ENCODE assay signal across 12 cellular contexts in the genomic region with DNA sequence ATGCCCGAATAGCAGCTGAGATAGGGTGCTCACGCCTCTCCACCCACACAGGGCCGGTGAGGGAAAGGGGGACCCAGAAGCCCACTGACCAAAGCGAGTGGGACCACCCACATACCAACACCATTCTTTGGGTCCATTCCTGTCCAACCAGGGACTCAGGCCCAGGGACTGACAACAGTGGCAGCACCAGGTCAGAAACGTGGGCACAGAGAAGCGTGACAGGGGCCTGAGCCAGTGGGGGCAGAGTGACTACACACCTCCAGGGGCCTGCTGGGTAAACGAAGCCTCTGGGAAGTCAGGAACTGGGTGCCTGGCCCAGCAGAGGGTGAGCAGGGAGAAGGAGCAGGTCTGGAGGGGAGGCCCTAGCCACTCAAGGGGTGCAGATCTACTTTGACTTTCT. TPM values are rescaled to one million over a fixed set of nuclear protein-coding genes. Genes with fewer than 3 reads are reported as not detected.
DNase-seq lines count a peak whose midpoint lies in the region; ATAC-seq, FAIRE-seq and TF ChIP-seq lines count a peak whose summit lies in the region.
"Had no signal": no experiment of that assay in that cellular context is flagged by ENCODE, and none has a peak within 500 bp of the region (broad histone marks: within the 10 kb centered on the region; RNA-seq: fewer than 3 reads in every experiment).

No MANE protein-coding gene starts in this region.

- FAIRE-seq in astrocyte (lab: Jason Lieb, UNC): no peak
- FAIRE-seq: colon had no signal

- H3K9me3 ChIP-seq in astrocyte (ENCODE audit: insufficient read depth, low read depth, low read length): no peaks in the 10 kb centered on the region
- H3K9me3 ChIP-seq in MM.1S (replicated peaks; ENCODE audit: insufficient read depth, low read length): no peaks in the 10 kb centered on the region
- no peaks in the 10 kb centered on the region for H3K9me3 ChIP-seq in mucosa of descending colon

- no peaks in the 10 kb centered on the region for H3F3A ChIP-seq in MM.1S (ENCODE audit: insufficient read depth, low read length)

- peaks cover 16% of the 10 kb centered on the region for H3K4me1 Mint-ChIP-seq in astrocyte (ENCODE audit: low read depth, unreplicated experiment)
- H3K4me1 Mint-ChIP-seq in stimulated activated effector memory CD8-positive, alpha-beta T cell treated with anti-CD3 and anti-CD28 coated beads, Interleukin-12 subunit alpha, Interleukin-12 subunit beta, amount 100 ng/mL, for 72 hours: peaks cover 40% of the 10 kb centered on the region

- no peak for ATAC-seq in stimulated activated effector memory CD8-positive, alpha-beta T cell treated with anti-CD3 and anti-CD28 coated beads, Interleukin-12 subunit alpha, Interleukin-12 subunit beta, amount 100 ng/mL, for 72 hours
- ATAC-seq in GM21619 (IDR thresholded peaks at IDR 0.05; ENCODE audit: unreplicated experiment) (no peak), mucosa of descending colon (no peak)

- H3K4me3 ChIP-seq in astrocyte (ENCODE audit: insufficient read depth, low read depth, low read length) (no peak overlapping the region), MM.1S (ENCODE audit: low read length) (no peak overlapping the region), mucosa of descending colon (no peak overlapping the region)

- intact Hi-C loops in mucosa of descending colon (cut with DNase I, micrococcal nuclease): loop anchor here in 1 of 2 donors (5.0 to 10.0 kb wide), 2 partner anchors 37 to 129 kb away; a partner anchor contains a TSS

- H4K20me1 ChIP-seq in astrocyte (ENCODE audit: insufficient read depth, low read length) (peaks cover 22% of the 10 kb centered on the region), MM.1S (ENCODE audit: insufficient read depth, low read length) (no peaks in the 10 kb centered on the region)

- H3K79me2 ChIP-seq in astrocyte (ENCODE audit: insufficient read depth, low read length) (peaks cover under 1% of the 10 kb centered on the region), MM.1S (ENCODE audit: low read length) (no peaks in the 10 kb centered on the region)

- H3K36me3 Mint-ChIP-seq in astrocyte (ENCODE audit: low read depth, unreplicated experiment): peaks cover 31% of the 10 kb centered on the region
- H3K36me3 Mint-ChIP-seq in stimulated activated effector memory CD8-positive, alpha-beta T cell treated with anti-CD3 and anti-CD28 coated beads, Interleukin-12 subunit alpha, Interleukin-12 subunit beta, amount 100 ng/mL, for 72 hours: peaks cover 65% of the 10 kb centered on the region
- H3K36me3 Mint-ChIP-seq: natural killer cell had no signal

- peaks cover 6% of the 10 kb centered on the region for H3K36me3 ChIP-seq in astrocyte (ENCODE audit: insufficient read depth, low read length)
- H3K36me3 ChIP-seq in MM.1S (replicated peaks; ENCODE audit: insufficient read depth, low read length): no peaks in the 10 kb centered on the region
- no peaks in the 10 kb centered on the region for H3K36me3 ChIP-seq in mucosa of descending colon (ENCODE audit: low read depth)

- no peaks in the 10 kb centered on the region for H3K27me3 Mint-ChIP-seq in astrocyte (ENCODE audit: low read depth, unreplicated experiment)

- no peak overlapping the region for H3K4me3 Mint-ChIP-seq in astrocyte (ENCODE audit: unreplicated experiment)
- H3K4me3 Mint-ChIP-seq in stimulated activated effector memory CD8-positive, alpha-beta T cell treated with anti-CD3 and anti-CD28 coated beads, Interleukin-12 subunit alpha, Interleukin-12 subunit beta, amount 100 ng/mL, for 72 hours: no peak overlapping the region
- H3K4me3 Mint-ChIP-seq: natural killer cell; T-helper 1 cell treated with Interleukin-12 subunit alpha and Interleukin-12 subunit beta and Interleukin-4 antibody, amounts not matched to agents 30 μg/mL and 1 μg/mL, for 36 hours had no signal

- H3K4me1 ChIP-seq in astrocyte (ENCODE audit: insufficient read depth, low read length): peaks cover 43% of the 10 kb centered on the region
- no peaks in the 10 kb centered on the region for H3K4me1 ChIP-seq in MM.1S (ENCODE audit: low read length)
- peaks cover 15% of the 10 kb centered on the region for H3K4me1 ChIP-seq in mucosa of descending colon (ENCODE audit: low read depth)

- no peaks in the 10 kb centered on the region for H3K9me3 Mint-ChIP-seq in astrocyte (ENCODE audit: unreplicated experiment)
- no peaks in the 10 kb centered on the region for H3K9me3 Mint-ChIP-seq in stimulated activated effector memory CD8-positive, alpha-beta T cell treated with anti-CD3 and anti-CD28 coated beads, Interleukin-12 subunit alpha, Interleukin-12 subunit beta, amount 100 ng/mL, for 72 hours
- H3K9me3 Mint-ChIP-seq: natural killer cell; T-helper 1 cell treated with Interleukin-12 subunit alpha and Interleukin-12 subunit beta and Interleukin-4 antibody, amounts not matched to agents 30 μg/mL and 1 μg/mL, for 36 hours had no signal

- H3K27me3 ChIP-seq in astrocyte (ENCODE audit: insufficient read depth, low read length) (no peaks in the 10 kb centered on the region), MM.1S (replicated peaks; ENCODE audit: insufficient read depth, low read length) (peaks cover 9% of the 10 kb centered on the region; the same call in 1 of the 2 replicates)

- DNase-seq in EH (ENCODE audit: low read depth) (peak; percentile 21), astrocyte (ENCODE audit: low read depth) (no peak), islet precursor cell (peak; percentile 48), MM.1S (no peak), NCI-H774 (lab: John Stamatoyannopoulos, UW) (no peak), mucosa of descending colon (no peak)
- no peak for DNase-seq in stimulated activated effector memory CD8-positive, alpha-beta T cell treated with anti-CD3 and anti-CD28 coated beads, Interleukin-12 subunit alpha, Interleukin-12 subunit beta, amount 100 ng/mL, for 72 hours (ENCODE audit: low spot score in 2 of 2)

- H3K4me2 ChIP-seq in astrocyte (ENCODE audit: low read length) (no peak overlapping the region), MM.1S (ENCODE audit: low read depth, low read length) (no peak overlapping the region)

- H2AFZ ChIP-seq in astrocyte (ENCODE audit: low read depth, low read length) (no peak overlapping the region), MM.1S (ENCODE audit: low read length) (no peak overlapping the region)

- H3K9ac ChIP-seq in astrocyte (ENCODE audit: low read length) (peak overlapping the region; percentile 33), MM.1S (ENCODE audit: low read length) (no peak overlapping the region)

- TF ChIP-seq CTCF in astrocyte (IDR thresholded peaks at IDR 0.05; ENCODE audit: insufficient read depth, low read depth, low read length) (no peak), MM.1S (IDR thresholded peaks at IDR 0.05; ENCODE audit: low read length) (no peak), mucosa of descending colon (IDR thresholded peaks at IDR 0.05) (no peak)

- H3K27ac ChIP-seq in astrocyte (ENCODE audit: low read depth, low read length): no peak overlapping the region
- no peak overlapping the region for H3K27ac ChIP-seq in MM.1S (ENCODE audit: low read length)
- H3K27ac ChIP-seq: C4-2B had no signal

- H3K27ac Mint-ChIP-seq in astrocyte (ENCODE audit: unreplicated experiment): no peak overlapping the region
- H3K27ac Mint-ChIP-seq in stimulated activated effector memory CD8-positive, alpha-beta T cell treated with anti-CD3 and anti-CD28 coated beads, Interleukin-12 subunit alpha, Interleukin-12 subunit beta, amount 100 ng/mL, for 72 hours: peak overlapping the region; percentile 72

- no peaks in the 10 kb centered on the region for H3K9me2 ChIP-seq in MM.1S (replicated peaks; ENCODE audit: insufficient read depth, low read length)

RNA-seq across cellular contexts. Expression of a gene that starts 13.7 kb away (rescaled TPM):
- 21.8 and 22.8 TPM in 2 replicates for total RNA-seq in astrocyte
- total RNA-seq in mucosa of descending colon: 10 to 100 TPM; 27.3 to 51.0 (median 32.5) TPM

RNA-seq across cellular contexts. Expression of a gene that starts 15.6 kb away (rescaled TPM):
- total RNA-seq in astrocyte (15.4 and 21.1 TPM in 2 replicates), mucosa of descending colon (100 to 1,000 TPM in 1 of 3 donors, 10 to 100 TPM in 2; 22.6 to 119 (median 51.9) TPM)

RNA-seq across cellular contexts. Expression of a gene that starts 32.0 kb away (rescaled TPM):
- total RNA-seq in astrocyte (20.8 and 26.3 TPM in 2 replicates), mucosa of descending colon (10 to 100 TPM in 2 of 3 donors, 1 to 10 TPM in 1; 10.0 to 93.4 (median 27.1) TPM)

RNA-seq across cellular contexts. Expression of a gene that starts 37.8 kb away (rescaled TPM):
- total RNA-seq in astrocyte (not detected in 2 replicates), mucosa of descending colon (under 1 TPM in 1 of 3 donors, not detected in 2; 0.41 TPM)
- total RNA-seq: natural killer cell had no signal

RNA-seq across cellular contexts. Expression of a gene that starts 59.2 kb away (rescaled TPM):
- 231 and 242 TPM in 2 replicates for total RNA-seq in astrocyte
- 100 to 1,000 TPM; 341 to 535 (median 345) TPM for total RNA-seq in mucosa of descending colon

Comparison
In these comparisons a context has a peak if more than half of its experiments do, and no peak if none do; other contexts are left out.
1. DNase-seq: peak in EH (single experiment) and islet precursor cell (single experiment); none in astrocyte (single experiment), stimulated activated effector memory CD8-positive, alpha-beta T cell treated with anti-CD3 and anti-CD28 coated beads, Interleukin-12 subunit alpha, Interleukin-12 subunit beta, amount 100 ng/mL, for 72 hours (0 of 2), MM.1S (single experiment), NCI-H774 (single experiment) and mucosa of descending colon (0 of 3).